Comparison of ENCODE assay signal across 1 cellular context in the genomic region with DNA sequence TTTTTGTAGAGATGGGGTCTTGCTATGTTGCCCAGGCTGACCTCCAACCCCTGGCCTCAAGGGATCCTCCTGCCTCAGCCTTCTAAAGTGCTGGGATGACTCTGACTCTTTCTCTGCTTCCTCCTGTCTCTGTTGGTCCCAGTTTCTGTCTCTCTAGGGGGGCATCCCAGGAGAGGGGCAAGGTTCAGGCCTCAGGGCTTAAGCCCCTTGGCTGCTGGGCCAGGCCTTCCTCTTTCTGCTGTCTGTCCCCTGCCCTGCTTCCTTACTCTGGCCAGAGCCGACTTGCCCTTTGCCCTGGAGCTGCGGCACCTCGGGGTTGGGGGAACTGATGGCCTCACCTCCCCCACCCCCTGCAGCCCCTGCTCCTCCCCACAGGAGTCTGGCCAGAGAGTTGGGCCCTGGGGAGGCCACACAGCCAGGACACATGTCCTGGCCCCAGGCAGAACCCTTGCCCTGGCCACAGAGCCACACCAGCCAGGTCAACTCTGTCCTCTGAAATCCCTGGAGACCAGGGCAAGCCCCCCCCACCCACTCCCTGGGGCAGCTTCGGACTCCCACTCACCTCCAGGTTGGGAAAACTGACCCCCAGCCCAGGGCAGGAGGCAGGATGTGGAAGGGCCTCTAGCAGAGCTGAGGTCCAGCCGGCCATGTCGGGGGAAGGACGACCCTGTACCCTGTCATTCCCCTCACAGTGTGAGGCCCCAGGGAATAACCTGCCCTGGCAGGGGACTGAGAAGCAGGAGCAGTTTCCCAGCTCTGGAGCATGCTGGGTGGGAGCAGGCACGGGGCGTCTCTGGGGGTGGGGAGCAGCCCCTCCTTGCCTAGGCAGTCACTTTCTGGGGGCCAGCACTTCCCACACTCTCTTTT.
TF ChIP-seq lines count a peak whose summit lies in the region.

No MANE protein-coding gene starts in this region.

TF ChIP-seq in HepG2, 621 proteins besides CTCF, POLR2A, EP300 and RAD21 (continued from another document and continues in another):
- TF ChIP-seq, protein P1, sequence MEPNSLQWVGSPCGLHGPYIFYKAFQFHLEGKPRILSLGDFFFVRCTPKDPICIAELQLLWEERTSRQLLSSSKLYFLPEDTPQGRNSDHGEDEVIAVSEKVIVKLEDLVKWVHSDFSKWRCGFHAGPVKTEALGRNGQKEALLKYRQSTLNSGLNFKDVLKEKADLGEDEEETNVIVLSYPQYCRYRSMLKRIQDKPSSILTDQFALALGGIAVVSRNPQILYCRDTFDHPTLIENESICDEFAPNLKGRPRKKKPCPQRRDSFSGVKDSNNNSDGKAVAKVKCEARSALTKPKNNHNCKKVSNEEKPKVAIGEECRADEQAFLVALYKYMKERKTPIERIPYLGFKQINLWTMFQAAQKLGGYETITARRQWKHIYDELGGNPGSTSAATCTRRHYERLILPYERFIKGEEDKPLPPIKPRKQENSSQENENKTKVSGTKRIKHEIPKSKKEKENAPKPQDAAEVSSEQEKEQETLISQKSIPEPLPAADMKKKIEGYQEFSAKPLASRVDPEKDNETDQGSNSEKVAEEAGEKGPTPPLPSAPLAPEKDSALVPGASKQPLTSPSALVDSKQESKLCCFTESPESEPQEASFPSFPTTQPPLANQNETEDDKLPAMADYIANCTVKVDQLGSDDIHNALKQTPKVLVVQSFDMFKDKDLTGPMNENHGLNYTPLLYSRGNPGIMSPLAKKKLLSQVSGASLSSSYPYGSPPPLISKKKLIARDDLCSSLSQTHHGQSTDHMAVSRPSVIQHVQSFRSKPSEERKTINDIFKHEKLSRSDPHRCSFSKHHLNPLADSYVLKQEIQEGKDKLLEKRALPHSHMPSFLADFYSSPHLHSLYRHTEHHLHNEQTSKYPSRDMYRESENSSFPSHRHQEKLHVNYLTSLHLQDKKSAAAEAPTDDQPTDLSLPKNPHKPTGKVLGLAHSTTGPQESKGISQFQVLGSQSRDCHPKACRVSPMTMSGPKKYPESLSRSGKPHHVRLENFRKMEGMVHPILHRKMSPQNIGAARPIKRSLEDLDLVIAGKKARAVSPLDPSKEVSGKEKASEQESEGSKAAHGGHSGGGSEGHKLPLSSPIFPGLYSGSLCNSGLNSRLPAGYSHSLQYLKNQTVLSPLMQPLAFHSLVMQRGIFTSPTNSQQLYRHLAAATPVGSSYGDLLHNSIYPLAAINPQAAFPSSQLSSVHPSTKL (CRISPR knock-in tag; IDR thresholded peaks at IDR 0.05) = peak; percentile 42; the same call in 1 of the 2 replicates
- TF ChIP-seq ZNF317 (CRISPR knock-in tag; IDR thresholded peaks at IDR 0.05) (no peak), CCAR2 (optimal IDR thresholded peaks at IDR 0.05; ENCODE audit: low read depth, low read length) (no peak), MXI1 (IDR thresholded peaks at IDR 0.05; ENCODE audit: borderline replicate concordance, low read depth, low read length) (no peak; the same call in 2 of the 3 replicates), ZFX (CRISPR knock-in tag; IDR thresholded peaks at IDR 0.05; ENCODE audit: low read depth) (peak; percentile 88), GABPA (IDR thresholded peaks at IDR 0.05; ENCODE audit: low read depth, low read length) (no peak), GABPA (CRISPR knock-in tag; IDR thresholded peaks at IDR 0.05; ENCODE audit: low read depth) (no peak), ZNF772 (CRISPR knock-in tag; IDR thresholded peaks at IDR 0.05) (peak; percentile 53; the same call in 1 of the 2 replicates), ZFP62 (CRISPR knock-in tag; IDR thresholded peaks at IDR 0.05) (no peak), HDAC2 (CRISPR knock-in tag; IDR thresholded peaks at IDR 0.05) (peak; percentile 90), ZNF781 (CRISPR knock-in tag; IDR thresholded peaks at IDR 0.05; ENCODE audit: borderline replicate concordance, not compliant biosample characterization) (no peak), NFE2 (CRISPR knock-in tag; IDR thresholded peaks at IDR 0.05) (no peak), ZNF556 (CRISPR knock-in tag; IDR thresholded peaks at IDR 0.05; ENCODE audit: borderline replicate concordance) (peak; percentile 78; the same call in 1 of the 2 replicates), ZNF530 (CRISPR knock-in tag; IDR thresholded peaks at IDR 0.05; ENCODE audit: low read depth) (no peak), MED13 (CRISPR knock-in tag; IDR thresholded peaks at IDR 0.05) (peak; percentile 43; the same call in 1 of the 2 replicates), ZNF737 (CRISPR knock-in tag; IDR thresholded peaks at IDR 0.05; ENCODE audit: borderline replicate concordance) (no peak), PHF21A (CRISPR knock-in tag; IDR thresholded peaks at IDR 0.05) (peak; percentile 84), THAP11 (CRISPR knock-in tag; IDR thresholded peaks at IDR 0.05) (no peak)
- TF ChIP-seq, protein P2, sequence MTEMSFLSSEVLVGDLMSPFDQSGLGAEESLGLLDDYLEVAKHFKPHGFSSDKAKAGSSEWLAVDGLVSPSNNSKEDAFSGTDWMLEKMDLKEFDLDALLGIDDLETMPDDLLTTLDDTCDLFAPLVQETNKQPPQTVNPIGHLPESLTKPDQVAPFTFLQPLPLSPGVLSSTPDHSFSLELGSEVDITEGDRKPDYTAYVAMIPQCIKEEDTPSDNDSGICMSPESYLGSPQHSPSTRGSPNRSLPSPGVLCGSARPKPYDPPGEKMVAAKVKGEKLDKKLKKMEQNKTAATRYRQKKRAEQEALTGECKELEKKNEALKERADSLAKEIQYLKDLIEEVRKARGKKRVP (CRISPR knock-in tag; IDR thresholded peaks at IDR 0.05) = no peak
- TF ChIP-seq, protein P3, sequence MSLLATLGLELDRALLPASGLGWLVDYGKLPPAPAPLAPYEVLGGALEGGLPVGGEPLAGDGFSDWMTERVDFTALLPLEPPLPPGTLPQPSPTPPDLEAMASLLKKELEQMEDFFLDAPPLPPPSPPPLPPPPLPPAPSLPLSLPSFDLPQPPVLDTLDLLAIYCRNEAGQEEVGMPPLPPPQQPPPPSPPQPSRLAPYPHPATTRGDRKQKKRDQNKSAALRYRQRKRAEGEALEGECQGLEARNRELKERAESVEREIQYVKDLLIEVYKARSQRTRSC (CRISPR knock-in tag; IDR thresholded peaks at IDR 0.05; ENCODE audit: low read depth) = no peak
- TF ChIP-seq, protein P4, sequence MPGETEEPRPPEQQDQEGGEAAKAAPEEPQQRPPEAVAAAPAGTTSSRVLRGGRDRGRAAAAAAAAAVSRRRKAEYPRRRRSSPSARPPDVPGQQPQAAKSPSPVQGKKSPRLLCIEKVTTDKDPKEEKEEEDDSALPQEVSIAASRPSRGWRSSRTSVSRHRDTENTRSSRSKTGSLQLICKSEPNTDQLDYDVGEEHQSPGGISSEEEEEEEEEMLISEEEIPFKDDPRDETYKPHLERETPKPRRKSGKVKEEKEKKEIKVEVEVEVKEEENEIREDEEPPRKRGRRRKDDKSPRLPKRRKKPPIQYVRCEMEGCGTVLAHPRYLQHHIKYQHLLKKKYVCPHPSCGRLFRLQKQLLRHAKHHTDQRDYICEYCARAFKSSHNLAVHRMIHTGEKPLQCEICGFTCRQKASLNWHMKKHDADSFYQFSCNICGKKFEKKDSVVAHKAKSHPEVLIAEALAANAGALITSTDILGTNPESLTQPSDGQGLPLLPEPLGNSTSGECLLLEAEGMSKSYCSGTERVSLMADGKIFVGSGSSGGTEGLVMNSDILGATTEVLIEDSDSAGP (CRISPR knock-in tag; IDR thresholded peaks at IDR 0.05; ENCODE audit: borderline replicate concordance) = peak; percentile 51; the same call in 1 of the 2 replicates
- TF ChIP-seq, protein P5, sequence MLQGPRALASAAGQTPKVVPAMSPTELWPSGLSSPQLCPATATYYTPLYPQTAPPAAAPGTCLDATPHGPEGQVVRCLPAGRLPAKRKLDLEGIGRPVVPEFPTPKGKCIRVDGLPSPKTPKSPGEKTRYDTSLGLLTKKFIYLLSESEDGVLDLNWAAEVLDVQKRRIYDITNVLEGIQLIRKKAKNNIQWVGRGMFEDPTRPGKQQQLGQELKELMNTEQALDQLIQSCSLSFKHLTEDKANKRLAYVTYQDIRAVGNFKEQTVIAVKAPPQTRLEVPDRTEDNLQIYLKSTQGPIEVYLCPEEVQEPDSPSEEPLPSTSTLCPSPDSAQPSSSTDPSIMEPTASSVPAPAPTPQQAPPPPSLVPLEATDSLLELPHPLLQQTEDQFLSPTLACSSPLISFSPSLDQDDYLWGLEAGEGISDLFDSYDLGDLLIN (CRISPR knock-in tag; IDR thresholded peaks at IDR 0.05; ENCODE audit: borderline replicate concordance) = no peak
- TF ChIP-seq, protein P6, sequence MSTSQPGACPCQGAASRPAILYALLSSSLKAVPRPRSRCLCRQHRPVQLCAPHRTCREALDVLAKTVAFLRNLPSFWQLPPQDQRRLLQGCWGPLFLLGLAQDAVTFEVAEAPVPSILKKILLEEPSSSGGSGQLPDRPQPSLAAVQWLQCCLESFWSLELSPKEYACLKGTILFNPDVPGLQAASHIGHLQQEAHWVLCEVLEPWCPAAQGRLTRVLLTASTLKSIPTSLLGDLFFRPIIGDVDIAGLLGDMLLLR (CRISPR knock-in tag; IDR thresholded peaks at IDR 0.05) = no peak
- TF ChIP-seq, protein P7, sequence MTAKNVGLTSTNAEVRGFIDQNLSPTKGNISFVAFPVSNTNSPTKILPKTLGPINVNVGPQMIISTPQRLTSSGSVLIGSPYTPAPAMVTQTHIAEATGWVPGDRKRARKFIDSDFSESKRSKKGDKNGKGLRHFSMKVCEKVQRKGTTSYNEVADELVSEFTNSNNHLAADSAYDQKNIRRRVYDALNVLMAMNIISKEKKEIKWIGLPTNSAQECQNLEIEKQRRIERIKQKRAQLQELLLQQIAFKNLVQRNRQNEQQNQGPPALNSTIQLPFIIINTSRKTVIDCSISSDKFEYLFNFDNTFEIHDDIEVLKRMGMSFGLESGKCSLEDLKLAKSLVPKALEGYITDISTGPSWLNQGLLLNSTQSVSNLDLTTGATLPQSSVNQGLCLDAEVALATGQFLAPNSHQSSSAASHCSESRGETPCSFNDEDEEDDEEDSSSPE (CRISPR knock-in tag; IDR thresholded peaks at IDR 0.05) = peak; percentile 55; the same call in 1 of the 2 replicates
- TF ChIP-seq, protein P8, sequence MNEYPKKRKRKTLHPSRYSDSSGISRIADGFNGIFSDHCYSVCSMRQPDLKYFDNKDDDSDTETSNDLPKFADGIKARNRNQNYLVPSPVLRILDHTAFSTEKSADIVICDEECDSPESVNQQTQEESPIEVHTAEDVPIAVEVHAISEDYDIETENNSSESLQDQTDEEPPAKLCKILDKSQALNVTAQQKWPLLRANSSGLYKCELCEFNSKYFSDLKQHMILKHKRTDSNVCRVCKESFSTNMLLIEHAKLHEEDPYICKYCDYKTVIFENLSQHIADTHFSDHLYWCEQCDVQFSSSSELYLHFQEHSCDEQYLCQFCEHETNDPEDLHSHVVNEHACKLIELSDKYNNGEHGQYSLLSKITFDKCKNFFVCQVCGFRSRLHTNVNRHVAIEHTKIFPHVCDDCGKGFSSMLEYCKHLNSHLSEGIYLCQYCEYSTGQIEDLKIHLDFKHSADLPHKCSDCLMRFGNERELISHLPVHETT (CRISPR knock-in tag; conservative IDR thresholded peaks at IDR 0.05) = no peak
- TF ChIP-seq, protein P9, sequence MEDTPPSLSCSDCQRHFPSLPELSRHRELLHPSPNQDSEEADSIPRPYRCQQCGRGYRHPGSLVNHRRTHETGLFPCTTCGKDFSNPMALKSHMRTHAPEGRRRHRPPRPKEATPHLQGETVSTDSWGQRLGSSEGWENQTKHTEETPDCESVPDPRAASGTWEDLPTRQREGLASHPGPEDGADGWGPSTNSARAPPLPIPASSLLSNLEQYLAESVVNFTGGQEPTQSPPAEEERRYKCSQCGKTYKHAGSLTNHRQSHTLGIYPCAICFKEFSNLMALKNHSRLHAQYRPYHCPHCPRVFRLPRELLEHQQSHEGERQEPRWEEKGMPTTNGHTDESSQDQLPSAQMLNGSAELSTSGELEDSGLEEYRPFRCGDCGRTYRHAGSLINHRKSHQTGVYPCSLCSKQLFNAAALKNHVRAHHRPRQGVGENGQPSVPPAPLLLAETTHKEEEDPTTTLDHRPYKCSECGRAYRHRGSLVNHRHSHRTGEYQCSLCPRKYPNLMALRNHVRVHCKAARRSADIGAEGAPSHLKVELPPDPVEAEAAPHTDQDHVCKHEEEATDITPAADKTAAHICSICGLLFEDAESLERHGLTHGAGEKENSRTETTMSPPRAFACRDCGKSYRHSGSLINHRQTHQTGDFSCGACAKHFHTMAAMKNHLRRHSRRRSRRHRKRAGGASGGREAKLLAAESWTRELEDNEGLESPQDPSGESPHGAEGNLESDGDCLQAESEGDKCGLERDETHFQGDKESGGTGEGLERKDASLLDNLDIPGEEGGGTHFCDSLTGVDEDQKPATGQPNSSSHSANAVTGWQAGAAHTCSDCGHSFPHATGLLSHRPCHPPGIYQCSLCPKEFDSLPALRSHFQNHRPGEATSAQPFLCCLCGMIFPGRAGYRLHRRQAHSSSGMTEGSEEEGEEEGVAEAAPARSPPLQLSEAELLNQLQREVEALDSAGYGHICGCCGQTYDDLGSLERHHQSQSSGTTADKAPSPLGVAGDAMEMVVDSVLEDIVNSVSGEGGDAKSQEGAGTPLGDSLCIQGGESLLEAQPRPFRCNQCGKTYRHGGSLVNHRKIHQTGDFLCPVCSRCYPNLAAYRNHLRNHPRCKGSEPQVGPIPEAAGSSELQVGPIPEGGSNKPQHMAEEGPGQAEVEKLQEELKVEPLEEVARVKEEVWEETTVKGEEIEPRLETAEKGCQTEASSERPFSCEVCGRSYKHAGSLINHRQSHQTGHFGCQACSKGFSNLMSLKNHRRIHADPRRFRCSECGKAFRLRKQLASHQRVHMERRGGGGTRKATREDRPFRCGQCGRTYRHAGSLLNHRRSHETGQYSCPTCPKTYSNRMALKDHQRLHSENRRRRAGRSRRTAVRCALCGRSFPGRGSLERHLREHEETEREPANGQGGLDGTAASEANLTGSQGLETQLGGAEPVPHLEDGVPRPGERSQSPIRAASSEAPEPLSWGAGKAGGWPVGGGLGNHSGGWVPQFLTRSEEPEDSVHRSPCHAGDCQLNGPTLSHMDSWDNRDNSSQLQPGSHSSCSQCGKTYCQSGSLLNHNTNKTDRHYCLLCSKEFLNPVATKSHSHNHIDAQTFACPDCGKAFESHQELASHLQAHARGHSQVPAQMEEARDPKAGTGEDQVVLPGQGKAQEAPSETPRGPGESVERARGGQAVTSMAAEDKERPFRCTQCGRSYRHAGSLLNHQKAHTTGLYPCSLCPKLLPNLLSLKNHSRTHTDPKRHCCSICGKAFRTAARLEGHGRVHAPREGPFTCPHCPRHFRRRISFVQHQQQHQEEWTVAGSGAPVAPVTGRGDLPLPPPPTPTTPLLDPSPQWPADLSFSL (CRISPR knock-in tag; IDR thresholded peaks at IDR 0.05) = no peak
- TF ChIP-seq, protein P10, sequence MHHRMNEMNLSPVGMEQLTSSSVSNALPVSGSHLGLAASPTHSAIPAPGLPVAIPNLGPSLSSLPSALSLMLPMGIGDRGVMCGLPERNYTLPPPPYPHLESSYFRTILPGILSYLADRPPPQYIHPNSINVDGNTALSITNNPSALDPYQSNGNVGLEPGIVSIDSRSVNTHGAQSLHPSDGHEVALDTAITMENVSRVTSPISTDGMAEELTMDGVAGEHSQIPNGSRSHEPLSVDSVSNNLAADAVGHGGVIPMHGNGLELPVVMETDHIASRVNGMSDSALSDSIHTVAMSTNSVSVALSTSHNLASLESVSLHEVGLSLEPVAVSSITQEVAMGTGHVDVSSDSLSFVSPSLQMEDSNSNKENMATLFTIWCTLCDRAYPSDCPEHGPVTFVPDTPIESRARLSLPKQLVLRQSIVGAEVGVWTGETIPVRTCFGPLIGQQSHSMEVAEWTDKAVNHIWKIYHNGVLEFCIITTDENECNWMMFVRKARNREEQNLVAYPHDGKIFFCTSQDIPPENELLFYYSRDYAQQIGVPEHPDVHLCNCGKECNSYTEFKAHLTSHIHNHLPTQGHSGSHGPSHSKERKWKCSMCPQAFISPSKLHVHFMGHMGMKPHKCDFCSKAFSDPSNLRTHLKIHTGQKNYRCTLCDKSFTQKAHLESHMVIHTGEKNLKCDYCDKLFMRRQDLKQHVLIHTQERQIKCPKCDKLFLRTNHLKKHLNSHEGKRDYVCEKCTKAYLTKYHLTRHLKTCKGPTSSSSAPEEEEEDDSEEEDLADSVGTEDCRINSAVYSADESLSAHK (CRISPR knock-in tag; IDR thresholded peaks at IDR 0.05; ENCODE audit: borderline replicate concordance) = no peak
